Comparison of ENCODE assay signal across 1 cellular context in the genomic region with DNA sequence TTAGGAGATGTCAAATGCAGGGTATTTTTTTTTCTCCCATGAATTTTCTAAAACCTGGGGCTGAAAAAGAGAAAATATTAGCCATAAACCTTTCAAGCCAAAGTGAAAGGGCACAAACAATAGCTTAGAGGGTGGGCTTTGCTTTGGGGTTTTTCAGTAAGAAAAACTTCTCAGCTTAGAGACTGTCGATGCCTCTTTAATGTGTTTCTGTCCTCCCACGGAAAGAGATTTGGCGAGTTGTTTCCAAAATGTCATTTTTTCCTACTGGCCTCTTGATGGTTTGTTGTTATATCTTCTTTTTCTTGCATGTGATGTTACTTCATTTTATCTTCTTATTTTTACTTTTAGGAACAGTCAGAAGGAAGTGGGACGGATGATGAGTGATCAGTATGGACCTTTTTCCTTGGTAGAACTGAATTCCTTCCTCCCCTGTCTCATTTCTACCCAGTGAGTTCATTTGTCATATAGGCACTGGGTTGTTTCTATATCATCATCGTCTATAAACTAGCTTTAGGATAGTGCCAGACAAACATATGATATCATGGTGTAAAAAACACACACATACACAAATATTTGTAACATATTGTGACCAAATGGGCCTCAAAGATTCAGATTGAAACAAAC.
TF ChIP-seq lines count a peak whose summit lies in the region.

No MANE protein-coding gene starts in this region.

TF ChIP-seq in GM23338, 12 proteins besides CTCF, POLR2A, EP300 and RAD21:
- TF ChIP-seq STAT1 (IDR thresholded peaks at IDR 0.05; ENCODE audit: unreplicated experiment) (no peak), EZH2phosphoT487 (IDR thresholded peaks at IDR 0.05; ENCODE audit: unreplicated experiment) (no peak), CREB1 (CRISPR knock-in tag; IDR thresholded peaks at IDR 0.05; ENCODE audit: low read depth) (no peak), POLR2AphosphoS5 (IDR thresholded peaks at IDR 0.05; ENCODE audit: low read depth) (no peak)
- TF ChIP-seq, protein P1, sequence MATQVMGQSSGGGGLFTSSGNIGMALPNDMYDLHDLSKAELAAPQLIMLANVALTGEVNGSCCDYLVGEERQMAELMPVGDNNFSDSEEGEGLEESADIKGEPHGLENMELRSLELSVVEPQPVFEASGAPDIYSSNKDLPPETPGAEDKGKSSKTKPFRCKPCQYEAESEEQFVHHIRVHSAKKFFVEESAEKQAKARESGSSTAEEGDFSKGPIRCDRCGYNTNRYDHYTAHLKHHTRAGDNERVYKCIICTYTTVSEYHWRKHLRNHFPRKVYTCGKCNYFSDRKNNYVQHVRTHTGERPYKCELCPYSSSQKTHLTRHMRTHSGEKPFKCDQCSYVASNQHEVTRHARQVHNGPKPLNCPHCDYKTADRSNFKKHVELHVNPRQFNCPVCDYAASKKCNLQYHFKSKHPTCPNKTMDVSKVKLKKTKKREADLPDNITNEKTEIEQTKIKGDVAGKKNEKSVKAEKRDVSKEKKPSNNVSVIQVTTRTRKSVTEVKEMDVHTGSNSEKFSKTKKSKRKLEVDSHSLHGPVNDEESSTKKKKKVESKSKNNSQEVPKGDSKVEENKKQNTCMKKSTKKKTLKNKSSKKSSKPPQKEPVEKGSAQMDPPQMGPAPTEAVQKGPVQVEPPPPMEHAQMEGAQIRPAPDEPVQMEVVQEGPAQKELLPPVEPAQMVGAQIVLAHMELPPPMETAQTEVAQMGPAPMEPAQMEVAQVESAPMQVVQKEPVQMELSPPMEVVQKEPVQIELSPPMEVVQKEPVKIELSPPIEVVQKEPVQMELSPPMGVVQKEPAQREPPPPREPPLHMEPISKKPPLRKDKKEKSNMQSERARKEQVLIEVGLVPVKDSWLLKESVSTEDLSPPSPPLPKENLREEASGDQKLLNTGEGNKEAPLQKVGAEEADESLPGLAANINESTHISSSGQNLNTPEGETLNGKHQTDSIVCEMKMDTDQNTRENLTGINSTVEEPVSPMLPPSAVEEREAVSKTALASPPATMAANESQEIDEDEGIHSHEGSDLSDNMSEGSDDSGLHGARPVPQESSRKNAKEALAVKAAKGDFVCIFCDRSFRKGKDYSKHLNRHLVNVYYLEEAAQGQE (IDR thresholded peaks at IDR 0.05; ENCODE audit: unreplicated experiment) = no peak
- TF ChIP-seq, protein P2, sequence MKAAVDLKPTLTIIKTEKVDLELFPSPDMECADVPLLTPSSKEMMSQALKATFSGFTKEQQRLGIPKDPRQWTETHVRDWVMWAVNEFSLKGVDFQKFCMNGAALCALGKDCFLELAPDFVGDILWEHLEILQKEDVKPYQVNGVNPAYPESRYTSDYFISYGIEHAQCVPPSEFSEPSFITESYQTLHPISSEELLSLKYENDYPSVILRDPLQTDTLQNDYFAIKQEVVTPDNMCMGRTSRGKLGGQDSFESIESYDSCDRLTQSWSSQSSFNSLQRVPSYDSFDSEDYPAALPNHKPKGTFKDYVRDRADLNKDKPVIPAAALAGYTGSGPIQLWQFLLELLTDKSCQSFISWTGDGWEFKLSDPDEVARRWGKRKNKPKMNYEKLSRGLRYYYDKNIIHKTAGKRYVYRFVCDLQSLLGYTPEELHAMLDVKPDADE (IDR thresholded peaks at IDR 0.05) = no peak
TF ChIP-seq in GM23338: peak in this region for 0.
